In the genomic region with DNA sequence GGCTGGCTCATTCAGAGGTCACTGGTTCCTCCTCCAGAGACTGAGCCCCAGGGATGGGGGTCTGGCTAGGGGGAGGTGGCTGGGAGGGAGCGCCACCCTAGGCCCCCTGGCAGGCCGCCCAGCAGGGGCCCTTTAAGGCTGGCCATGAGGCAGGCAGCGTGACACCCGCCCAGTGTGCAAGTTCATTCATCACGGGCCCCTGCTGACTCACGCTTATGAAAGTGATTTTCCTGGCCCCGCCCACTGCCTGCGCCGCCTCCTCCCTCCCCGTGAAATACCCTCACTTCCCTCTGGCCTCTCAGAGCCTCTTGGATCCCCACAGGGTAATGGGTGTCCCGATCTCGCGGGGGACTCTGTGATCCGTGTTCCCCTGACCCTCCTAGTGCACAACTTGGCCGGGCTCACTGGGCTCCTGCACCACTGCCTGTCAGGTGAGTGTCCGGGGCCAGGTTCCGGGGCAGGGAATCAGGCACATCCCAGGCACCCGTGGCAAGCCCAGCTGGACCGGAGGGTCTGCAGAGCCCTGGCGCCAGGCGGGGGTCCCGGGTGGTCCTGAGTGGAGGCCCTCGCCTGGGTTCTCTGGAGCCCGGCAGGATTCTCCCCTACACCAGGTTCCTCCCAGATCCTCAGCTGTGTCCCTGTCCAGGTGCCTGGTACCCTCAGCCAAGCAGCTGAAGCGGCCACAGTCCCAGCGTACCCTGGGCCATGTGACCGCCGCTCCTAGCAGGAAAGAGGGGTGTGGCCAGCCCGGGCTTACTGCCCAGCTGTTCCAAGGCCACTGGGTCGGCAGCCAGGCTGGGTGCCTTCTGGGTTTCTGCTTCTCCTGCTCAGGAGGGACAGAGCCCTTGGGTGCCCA, we compare ENCODE assay signal across 8 cellular contexts. TPM values are rescaled to one million over a fixed set of nuclear protein-coding genes. Genes with fewer than 3 reads are reported as not detected.
DNase-seq lines count a peak whose midpoint lies in the region; ATAC-seq, FAIRE-seq and TF ChIP-seq lines count a peak whose summit lies in the region.

Gene OSGIN1, plus strand, starts transcription at position 301 of the 856 bp plus-strand sequence. CDS start 4,432 bp downstream, outside the sequence.

- no TSS peak for BruUV-seq in PC-9 (replicated peaks; lab: Mats Ljungman, UMichigan)

- TF ChIP-seq CTCF in PC-9 (conservative IDR thresholded peaks at IDR 0.05) = no peak

- peaks cover 12% of the 10 kb centered on the region; the same call in 1 of the 2 replicates for H3F3A ChIP-seq in PC-9 (ENCODE audit: insufficient read depth, low read depth)

- peak; percentile 60 for FAIRE-seq in HTR-8/SVneo (lab: Jason Lieb, UNC)

- peaks cover 7 to 12% (median 7%) of the 10 kb centered on the region in 3 donors for H3K4me1 Mint-ChIP-seq in naive B cell

- peaks cover 22% of the 10 kb centered on the region for H3K4me1 ChIP-seq in PC-9 (replicated peaks; ENCODE audit: insufficient read depth)

- H3K27ac Mint-ChIP-seq in naive B cell = peak within 1 kb of the TSS in 2 of 6 donors; percentile 21 to 60

- no peaks in the 10 kb centered on the region for H3K36me3 Mint-ChIP-seq in naive B cell

- no peaks in the 10 kb centered on the region for H3K9me3 Mint-ChIP-seq in naive B cell

- POLR2A ChIA-PET in PC-9 (lab: Charles Lee; ENCODE audit: unreplicated experiment) = no interaction called here

- H3K27ac ChIP-seq in PC-9 = peak within 1 kb of the TSS; percentile 91

- peaks cover 30% of the 10 kb centered on the region for H3K79me2 ChIP-seq in PC-9 (ENCODE audit: low read depth)

- H3K27me3 Mint-ChIP-seq in naive B cell = peaks cover 8 to 50% (median 9%) of the 10 kb centered on the region in 3 donors

- H3K9me3 ChIP-seq in PC-9 (ENCODE audit: insufficient read depth, low read depth) = no peaks in the 10 kb centered on the region

- no peaks in the 10 kb centered on the region for H3K9me2 ChIP-seq in PC-9 (ENCODE audit: insufficient read depth)

- intact Hi-C loops in PC-9 (cut with micrococcal nuclease; ENCODE audit: unreplicated experiment) = loop anchor here (1.0 to 10.0 kb wide), 6 partner anchors 27 to 664 kb away; partner anchors contain the start of genes COTL1 and MEAK7

- H3K4me3 Mint-ChIP-seq in naive B cell = peak within 1 kb of the TSS in 6 of 8 donors; percentile 8 to 80 (median 39)

- peak within 1 kb of the TSS; percentile 94 for H3K4me2 ChIP-seq in PC-9

- H2AFZ ChIP-seq in PC-9 = peak within 1 kb of the TSS; percentile 69; the same call in 1 of the 2 replicates

- H4K20me1 ChIP-seq in PC-9 (ENCODE audit: insufficient read depth) = peaks cover 34% of the 10 kb centered on the region

- H3K27me3 ChIP-seq in PC-9 (ENCODE audit: insufficient read depth, low read depth) = no peaks in the 10 kb centered on the region

- CTCF ChIA-PET in PC-9 (lab: Charles Lee) = interaction anchor here (0.5 to 2.0 kb wide), 5 partner anchors 26 to 143 kb away, joined by 3 to 13 read pairs (median 5); no protein-coding TSS in a partner anchor

- DNase-seq in COLO829 (ENCODE audit: low spot score) (peak; percentile 90), HTR-8/SVneo (ENCODE audit: insufficient read length, low spot score) (peak; percentile 95), PC-9 (peak; percentile 82 to 93), fibroblast of gingiva (ENCODE audit: low read depth) (peak; percentile 96), naive B cell (peak; percentile 9)
- peak; percentile 87 to 89 for DNase-seq in activated T-cell treated with anti-CD3 and anti-CD28 coated beads, Interleukin-2, amount 50 U/mL, for 48 hours
- DNase-seq in stimulated activated naive CD4-positive, alpha-beta T cell treated with Interleukin-2 at 50 U/mL for 16 hours (lab: John Stamatoyannopoulos, UW) = peak; percentile 76

- no peaks in the 10 kb centered on the region for H3K36me3 ChIP-seq in PC-9 (ENCODE audit: low read depth)

- peak; percentile 86 for ATAC-seq in GM21367 (IDR thresholded peaks at IDR 0.05; ENCODE audit: unreplicated experiment)
- ATAC-seq in naive B cell (ENCODE audit: low read depth in 2 of 2) = peak; percentile 71

- peak within 1 kb of the TSS; percentile 87 for H3K4me3 ChIP-seq in PC-9

RNA-seq across cellular contexts. Expression of gene OSGIN1, which starts in this region (rescaled TPM):
- total RNA-seq in PC-9 (2021) = 41.3 and 44.8 TPM in 2 replicates
- under 1 TPM in 3 of 6 donors, not detected in 3; 0.20 to 0.85 (median 0.24) TPM for polyA plus RNA-seq in naive B cell (ENCODE audit: low read depth in 6 of 6)

Comparison
In these comparisons a context has a peak if more than half of its experiments do, and no peak if none do; other contexts are left out.
1. Peak in every context shown above with its lines: DNase-seq, ATAC-seq, H3K4me3 ChIP-seq and H3K27ac ChIP-seq.
2. Peak in DNase-seq and ATAC-seq in naive B cell; RNA of the gene not detected or under 1 TPM.
3. DNase-seq: peak in every context shown above with its lines; median percentile 96 in fibroblast of gingiva; 95 in HTR-8/SVneo; 90 in COLO829; 88 in activated T-cell treated with anti-CD3 and anti-CD28 coated beads, Interleukin-2, amount 50 U/mL, for 48 hours; 88 in PC-9; 76 in stimulated activated naive CD4-positive, alpha-beta T cell treated with Interleukin-2 at 50 U/mL for 16 hours; 9 in naive B cell.